Comparison of ENCODE assay signal across 1 cellular context in genomic region chr6:15881150-15881549, GRCh38.
TF ChIP-seq lines count a peak whose summit lies in the region.

No MANE protein-coding gene starts in this region.

TF ChIP-seq in SK-N-SH treated with all-trans-retinoic acid at 6 μM for 48 hours, 23 proteins besides CTCF, POLR2A, EP300 and RAD21 (continued from another document):
- TF ChIP-seq CREB5 (CRISPR knock-in tag; IDR thresholded peaks at IDR 0.05; ENCODE audit: low read depth) (no peak), RARB (CRISPR knock-in tag; IDR thresholded peaks at IDR 0.05) (no peak), ZNF565 (CRISPR knock-in tag; conservative IDR thresholded peaks at IDR 0.05; ENCODE audit: low read depth) (no peak), ZNF8 (CRISPR knock-in tag; IDR thresholded peaks at IDR 0.05) (no peak), ESRRG (CRISPR knock-in tag; IDR thresholded peaks at IDR 0.05) (no peak), ZC3H10 (CRISPR knock-in tag; IDR thresholded peaks at IDR 0.05) (no peak), TOX (CRISPR knock-in tag; IDR thresholded peaks at IDR 0.05; ENCODE audit: borderline replicate concordance) (no peak)
